ENCODE assay signal across 20 cellular contexts in the genomic region with DNA sequence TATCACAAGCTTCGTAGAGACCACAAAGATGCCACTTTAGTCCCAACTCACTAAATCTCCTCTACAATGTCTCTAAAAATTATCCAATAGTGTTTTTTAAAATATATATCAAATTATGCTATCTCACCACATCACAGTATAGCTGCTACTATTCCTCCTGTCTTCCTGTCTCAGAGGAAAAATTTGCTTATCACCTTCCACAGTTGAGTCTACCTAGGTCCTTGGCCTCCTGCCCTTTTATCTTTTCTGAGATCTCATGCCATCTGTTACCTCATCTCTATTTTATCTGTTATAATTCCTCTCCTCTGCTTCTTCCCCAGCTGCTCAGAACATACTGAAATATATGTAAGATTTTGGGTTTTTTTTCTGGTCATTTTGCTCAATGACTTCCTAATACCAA.
A peak's percentile ranks its signal among the peaks of the same experiment; 100 is the strongest.
DNase-seq lines count a peak whose midpoint lies in the region; ATAC-seq and TF ChIP-seq lines count a peak whose summit lies in the region.
"Had no signal": no experiment of that assay in that cellular context is flagged by ENCODE, and none has a peak within 500 bp of the region (broad histone marks: within the 10 kb centered on the region; RNA-seq: fewer than 3 reads in every experiment).

No MANE protein-coding gene starts in this region.

- peak overlapping the region; percentile 34 for H3K27ac ChIP-seq in neural cell (ENCODE audit: low read length)
- H3K27ac ChIP-seq: 22Rv1, BLaER1, C4-2B had no signal

- H3K4me1 ChIP-seq in Loucy (ENCODE audit: insufficient read depth, low read length, poor library complexity, severe bottlenecking): peaks cover 22% of the 10 kb centered on the region
- H3K4me1 ChIP-seq: Caco-2, HAP-1 had no signal

- no peaks in the 10 kb centered on the region for H3K4me1 Mint-ChIP-seq in natural killer cell
- H3K4me1 Mint-ChIP-seq: B cell; CD4-positive, CD25-positive, alpha-beta regulatory T cell had no signal

- DNase-seq in NCI-H1694 treated with DMSO at 0.1 percent for 48 hours (lab: John Stamatoyannopoulos, UW): peak; percentile 13
- no peak for DNase-seq in NCI-H1694 (lab: John Stamatoyannopoulos, UW)
- peak; percentile 35 for DNase-seq in NCI-H69 (lab: John Stamatoyannopoulos, UW)
- DNase-seq in natural killer cell: no peak
- DNase-seq: Caco-2; CD4-positive, CD25-positive, alpha-beta regulatory T cell; CD8-positive, alpha-beta T cell; DMS53; DMS79 treated with DMSO at 0.1 percent for 48 hours; GOT3; HFFc6 had no signal

- TF ChIP-seq EP300 in neural cell (conservative IDR thresholded peaks at IDR 0.05; ENCODE audit: poor library complexity, severe bottlenecking): no peak

- no peak for TF ChIP-seq RAD21 in neural cell (conservative IDR thresholded peaks at IDR 0.05)

- TF ChIP-seq CTCF in Loucy (conservative IDR thresholded peaks at IDR 0.05; ENCODE audit: low read length) (no peak), neural cell (IDR thresholded peaks at IDR 0.05; ENCODE audit: poor library complexity, severe bottlenecking) (no peak), natural killer cell (IDR thresholded peaks at IDR 0.05) (no peak)

- H3K9ac ChIP-seq in Loucy (ENCODE audit: low read depth, low read length, poor library complexity, severe bottlenecking): no peak overlapping the region
- no peak overlapping the region for H3K9ac ChIP-seq in neural cell (ENCODE audit: low read length)
- H3K9ac ChIP-seq: BLaER1 had no signal

- H3F3A ChIP-seq in Loucy (ENCODE audit: low read depth) (no peaks in the 10 kb centered on the region), neural cell (ENCODE audit: insufficient read depth, low read length, poor library complexity, severe bottlenecking) (no peaks in the 10 kb centered on the region)

- H3K27me3 ChIP-seq in Loucy (ENCODE audit: insufficient read depth, low read length, poor library complexity, severe bottlenecking) (no peaks in the 10 kb centered on the region), neural cell (ENCODE audit: insufficient read depth, low read depth, low read length) (no peaks in the 10 kb centered on the region)
- H3K27me3 ChIP-seq: BLaER1 had no signal

- peaks cover 4 to 11% of the 10 kb centered on the region in 2 donors for H3K9me3 Mint-ChIP-seq in natural killer cell
- H3K9me3 Mint-ChIP-seq: CD8-positive, alpha-beta T cell had no signal

- H3K9me2 ChIP-seq in Loucy (replicated peaks; ENCODE audit: low read depth, low read length): no peaks in the 10 kb centered on the region
- no peaks in the 10 kb centered on the region for H3K9me2 ChIP-seq in neural cell (ENCODE audit: insufficient read depth, low read length)

- ATAC-seq in GM18873 (IDR thresholded peaks at IDR 0.05; ENCODE audit: low FRiP score, unreplicated experiment) (no peak), GM18517 (IDR thresholded peaks at IDR 0.05; ENCODE audit: unreplicated experiment) (no peak), natural killer cell (no peak)
- ATAC-seq: CD8-positive, alpha-beta T cell had no signal

- no peaks in the 10 kb centered on the region for H3K36me3 ChIP-seq in Loucy (ENCODE audit: insufficient read depth, low read length)
- H3K36me3 ChIP-seq in neural cell (ENCODE audit: insufficient read depth, low read length): no peaks in the 10 kb centered on the region
- H3K36me3 ChIP-seq: BLaER1, HAP-1 had no signal

- no peaks in the 10 kb centered on the region for H3K36me3 Mint-ChIP-seq in natural killer cell
- H3K36me3 Mint-ChIP-seq: CD4-positive, CD25-positive, alpha-beta regulatory T cell; CD8-positive, alpha-beta T cell had no signal

- H3K4me2 ChIP-seq in Loucy (ENCODE audit: low read depth, low read length, poor library complexity, severe bottlenecking) (peak overlapping the region; percentile 60), neural cell (ENCODE audit: low read length) (no peak overlapping the region)
- H3K4me2 ChIP-seq: BLaER1 had no signal

- no peaks in the 10 kb centered on the region for H3K27me3 Mint-ChIP-seq in natural killer cell (ENCODE audit: low read depth in 2 of 2)
- H3K27me3 Mint-ChIP-seq: B cell; CD4-positive, CD25-positive, alpha-beta regulatory T cell had no signal

- H3K4me3 Mint-ChIP-seq in natural killer cell: no peak overlapping the region
- H3K4me3 Mint-ChIP-seq: B cell; CD4-positive, CD25-positive, alpha-beta regulatory T cell; CD8-positive, alpha-beta T cell; HFFc6 had no signal

- H3K4me3 ChIP-seq in Loucy (ENCODE audit: low read length, poor library complexity, severe bottlenecking): no peak overlapping the region
- no peak overlapping the region for H3K4me3 ChIP-seq in neural cell (ENCODE audit: low read length)
- H3K4me3 ChIP-seq: BLaER1, HAP-1 had no signal

- H4K20me1 ChIP-seq in Loucy (ENCODE audit: insufficient read depth, low read length, poor library complexity, severe bottlenecking) (no peaks in the 10 kb centered on the region), neural cell (ENCODE audit: insufficient read depth) (no peaks in the 10 kb centered on the region)
- H4K20me1 ChIP-seq: BLaER1 had no signal

- no peak overlapping the region for H3K27ac Mint-ChIP-seq in natural killer cell
- H3K27ac Mint-ChIP-seq: B cell; CD4-positive, CD25-positive, alpha-beta regulatory T cell; CD8-positive, alpha-beta T cell; HFFc6 had no signal

- intact Hi-C loops in natural killer cell (cut with micrococcal nuclease): no loop called here

- H2AFZ ChIP-seq in Loucy (ENCODE audit: low read length) (no peak overlapping the region), neural cell (ENCODE audit: low read depth, low read length) (no peak overlapping the region)

- no peaks in the 10 kb centered on the region for H3K79me2 ChIP-seq in Loucy (ENCODE audit: insufficient read depth, low read length)
- no peaks in the 10 kb centered on the region for H3K79me2 ChIP-seq in neural cell (replicated peaks; ENCODE audit: insufficient read depth, low read length)

- H3K9me3 ChIP-seq in Loucy (ENCODE audit: insufficient read depth, low read depth, low read length) (no peaks in the 10 kb centered on the region), neural cell (ENCODE audit: low read length) (no peaks in the 10 kb centered on the region)
- H3K9me3 ChIP-seq: BLaER1, Caco-2, HAP-1 had no signal

TF ChIP-seq in neural cell, 6 proteins besides CTCF, POLR2A, EP300 and RAD21:
- TF ChIP-seq TAF1 (IDR thresholded peaks at IDR 0.05; ENCODE audit: low read depth): no peak
- TF ChIP-seq, protein P1, sequence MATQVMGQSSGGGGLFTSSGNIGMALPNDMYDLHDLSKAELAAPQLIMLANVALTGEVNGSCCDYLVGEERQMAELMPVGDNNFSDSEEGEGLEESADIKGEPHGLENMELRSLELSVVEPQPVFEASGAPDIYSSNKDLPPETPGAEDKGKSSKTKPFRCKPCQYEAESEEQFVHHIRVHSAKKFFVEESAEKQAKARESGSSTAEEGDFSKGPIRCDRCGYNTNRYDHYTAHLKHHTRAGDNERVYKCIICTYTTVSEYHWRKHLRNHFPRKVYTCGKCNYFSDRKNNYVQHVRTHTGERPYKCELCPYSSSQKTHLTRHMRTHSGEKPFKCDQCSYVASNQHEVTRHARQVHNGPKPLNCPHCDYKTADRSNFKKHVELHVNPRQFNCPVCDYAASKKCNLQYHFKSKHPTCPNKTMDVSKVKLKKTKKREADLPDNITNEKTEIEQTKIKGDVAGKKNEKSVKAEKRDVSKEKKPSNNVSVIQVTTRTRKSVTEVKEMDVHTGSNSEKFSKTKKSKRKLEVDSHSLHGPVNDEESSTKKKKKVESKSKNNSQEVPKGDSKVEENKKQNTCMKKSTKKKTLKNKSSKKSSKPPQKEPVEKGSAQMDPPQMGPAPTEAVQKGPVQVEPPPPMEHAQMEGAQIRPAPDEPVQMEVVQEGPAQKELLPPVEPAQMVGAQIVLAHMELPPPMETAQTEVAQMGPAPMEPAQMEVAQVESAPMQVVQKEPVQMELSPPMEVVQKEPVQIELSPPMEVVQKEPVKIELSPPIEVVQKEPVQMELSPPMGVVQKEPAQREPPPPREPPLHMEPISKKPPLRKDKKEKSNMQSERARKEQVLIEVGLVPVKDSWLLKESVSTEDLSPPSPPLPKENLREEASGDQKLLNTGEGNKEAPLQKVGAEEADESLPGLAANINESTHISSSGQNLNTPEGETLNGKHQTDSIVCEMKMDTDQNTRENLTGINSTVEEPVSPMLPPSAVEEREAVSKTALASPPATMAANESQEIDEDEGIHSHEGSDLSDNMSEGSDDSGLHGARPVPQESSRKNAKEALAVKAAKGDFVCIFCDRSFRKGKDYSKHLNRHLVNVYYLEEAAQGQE (IDR thresholded peaks at IDR 0.05; ENCODE audit: borderline replicate concordance): no peak
- TF ChIP-seq SMC3 (conservative IDR thresholded peaks at IDR 0.05; ENCODE audit: poor library complexity): no peak
- no peak for TF ChIP-seq MXI1 (conservative IDR thresholded peaks at IDR 0.05; ENCODE audit: poor library complexity, severe bottlenecking)
- no peak for TF ChIP-seq EZH2 (IDR thresholded peaks at IDR 0.05; ENCODE audit: borderline replicate concordance, insufficient read depth, low read length, poor library complexity, severe bottlenecking)
- TF ChIP-seq POLR2AphosphoS5 (IDR thresholded peaks at IDR 0.05): no peak

Comparison
In these comparisons a context has a peak if more than half of its experiments do, and no peak if none do; other contexts are left out.
1. DNase-seq: peak in NCI-H1694 treated with DMSO at 0.1 percent for 48 hours (single experiment) and NCI-H69 (single experiment); none in NCI-H1694 (single experiment) and natural killer cell (single experiment).